19 cellular contexts compared by ENCODE assay signal in genomic region chr6:73968358-73968757, GRCh38.
"Had no signal": no experiment of that assay in that cellular context is flagged by ENCODE, and none has a peak within 500 bp of the region (broad histone marks: within the 10 kb centered on the region; RNA-seq: fewer than 3 reads in every experiment).

No MANE protein-coding gene starts in this region.

- H3K36me3 ChIP-seq: esophagus muscularis mucosa, heart right ventricle, ovary, right atrium auricular region, sigmoid colon, transverse colon had no signal

- ATAC-seq: heart right ventricle; mucosa of descending colon; naive thymus-derived CD8-positive, alpha-beta T cell; stimulated activated naive B cell treated with anti-CD40 and anti-IgM and Interleukin-4, amounts not matched to agents 10 μg/mL and 1 μg/mL and 100 μg/mL, for 72 hours; stimulated activated naive CD8-positive, alpha-beta T cell treated with anti-CD3 and anti-CD28 coated beads, Interleukin-15, amount 100 ng/mL, for 72 hours had no signal

- DNase-seq: cortex of kidney; effector memory CD4-positive, alpha-beta T cell; heart right ventricle; hypothalamus; kidney glomerular epithelial cell; mucosa of descending colon; naive thymus-derived CD8-positive, alpha-beta T cell; ovary; sigmoid colon; stimulated activated CD4-positive, alpha-beta T cell treated with anti-CD3 and anti-CD28 coated beads, Interleukin-2, amount 100 ng/mL, for 24 hours; stimulated activated CD4-positive, alpha-beta T cell treated with anti-CD3 and anti-CD28 coated beads, Interleukin-4, amount 100 ng/mL, for 4 hours; stimulated activated naive B cell treated with anti-CD40 and anti-IgM and Interleukin-4, amounts not matched to agents 10 μg/mL and 1 μg/mL and 100 μg/mL, for 72 hours; stimulated activated naive CD8-positive, alpha-beta T cell treated with anti-CD3 and anti-CD28 coated beads, Interleukin-15, amount 100 ng/mL, for 72 hours; testis; transverse colon had no signal

- H3K4me1 ChIP-seq: right atrium auricular region, testis had no signal

- H3K27ac ChIP-seq: epithelial cell of prostate, esophagus muscularis mucosa, heart right ventricle, ovary, right atrium auricular region, skin epidermis, testis, transverse colon had no signal

- H3K4me3 ChIP-seq: esophagus muscularis mucosa, heart right ventricle, mucosa of descending colon, ovary, right atrium auricular region, sigmoid colon, skin epidermis, testis, transverse colon had no signal

- H3K9me3 ChIP-seq: esophagus muscularis mucosa, heart right ventricle, mucosa of descending colon, ovary, right atrium auricular region, sigmoid colon, testis, transverse colon had no signal

- H3K27me3 ChIP-seq: esophagus muscularis mucosa, heart right ventricle, ovary, right atrium auricular region, sigmoid colon, testis, transverse colon had no signal
